1 cellular context compared by ENCODE assay signal in genomic region chr16:28802235-28803019, GRCh38.
TF ChIP-seq lines count a peak whose summit lies in the region.

No MANE protein-coding gene starts in this region.

TF ChIP-seq in HepG2, 621 proteins besides CTCF, POLR2A, EP300 and RAD21:
- TF ChIP-seq PATZ1 (CRISPR knock-in tag; IDR thresholded peaks at IDR 0.05) (peak; percentile 67; the same call in 1 of the 2 replicates), SAP130 (CRISPR knock-in tag; IDR thresholded peaks at IDR 0.05; ENCODE audit: low read depth) (peak; percentile 56; the same call in 1 of the 2 replicates), SMC3 (IDR thresholded peaks at IDR 0.05; ENCODE audit: low read length) (peak; percentile 31; the same call in 1 of the 2 replicates), KLF16 (CRISPR knock-in tag; IDR thresholded peaks at IDR 0.05) (peak in 1 of 2 experiments; percentile 36; a peak in 1 of 4 replicates), THAP11 (CRISPR knock-in tag; IDR thresholded peaks at IDR 0.05) (peak; percentile 50; the same call in 1 of the 2 replicates), STAG1 (CRISPR knock-in tag; IDR thresholded peaks at IDR 0.05) (peak; percentile 81), GABPB1 (CRISPR knock-in tag; IDR thresholded peaks at IDR 0.05) (0 out of 2 replicates have a peak, but pooled peaks have one; percentile 18), HMGXB4 (CRISPR knock-in tag; IDR thresholded peaks at IDR 0.05; ENCODE audit: borderline replicate concordance in 1 of 2, low read depth in 1 of 2) (peak in 1 of 2 experiments; percentile 65; a peak in 1 of 4 replicates), RXRB (CRISPR knock-in tag; IDR thresholded peaks at IDR 0.05; ENCODE audit: borderline replicate concordance) (0 out of 2 replicates have a peak, but pooled peaks have one; percentile 26)
- TF ChIP-seq, protein P1, sequence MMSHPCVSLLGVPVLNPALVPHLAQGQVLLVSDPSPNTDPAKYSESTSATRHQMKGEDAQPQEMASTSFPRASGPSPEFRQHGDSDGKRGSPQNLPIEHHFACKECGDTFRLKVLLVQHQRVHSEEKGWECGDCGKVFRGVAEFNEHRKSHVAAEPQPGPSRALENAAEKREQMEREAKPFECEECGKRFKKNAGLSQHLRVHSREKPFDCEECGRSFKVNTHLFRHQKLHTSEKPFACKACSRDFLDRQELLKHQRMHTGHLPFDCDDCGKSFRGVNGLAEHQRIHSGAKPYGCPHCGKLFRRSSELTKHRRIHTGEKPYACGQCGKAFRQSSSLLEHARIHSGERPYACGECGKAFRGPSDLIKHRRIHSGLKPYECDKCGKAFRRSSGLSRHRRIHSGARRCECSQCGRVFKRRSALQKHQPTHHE (CRISPR knock-in tag; IDR thresholded peaks at IDR 0.05; ENCODE audit: borderline replicate concordance): 0 out of 2 replicates have a peak, but pooled peaks have one; percentile 43
- TF ChIP-seq, protein P2, sequence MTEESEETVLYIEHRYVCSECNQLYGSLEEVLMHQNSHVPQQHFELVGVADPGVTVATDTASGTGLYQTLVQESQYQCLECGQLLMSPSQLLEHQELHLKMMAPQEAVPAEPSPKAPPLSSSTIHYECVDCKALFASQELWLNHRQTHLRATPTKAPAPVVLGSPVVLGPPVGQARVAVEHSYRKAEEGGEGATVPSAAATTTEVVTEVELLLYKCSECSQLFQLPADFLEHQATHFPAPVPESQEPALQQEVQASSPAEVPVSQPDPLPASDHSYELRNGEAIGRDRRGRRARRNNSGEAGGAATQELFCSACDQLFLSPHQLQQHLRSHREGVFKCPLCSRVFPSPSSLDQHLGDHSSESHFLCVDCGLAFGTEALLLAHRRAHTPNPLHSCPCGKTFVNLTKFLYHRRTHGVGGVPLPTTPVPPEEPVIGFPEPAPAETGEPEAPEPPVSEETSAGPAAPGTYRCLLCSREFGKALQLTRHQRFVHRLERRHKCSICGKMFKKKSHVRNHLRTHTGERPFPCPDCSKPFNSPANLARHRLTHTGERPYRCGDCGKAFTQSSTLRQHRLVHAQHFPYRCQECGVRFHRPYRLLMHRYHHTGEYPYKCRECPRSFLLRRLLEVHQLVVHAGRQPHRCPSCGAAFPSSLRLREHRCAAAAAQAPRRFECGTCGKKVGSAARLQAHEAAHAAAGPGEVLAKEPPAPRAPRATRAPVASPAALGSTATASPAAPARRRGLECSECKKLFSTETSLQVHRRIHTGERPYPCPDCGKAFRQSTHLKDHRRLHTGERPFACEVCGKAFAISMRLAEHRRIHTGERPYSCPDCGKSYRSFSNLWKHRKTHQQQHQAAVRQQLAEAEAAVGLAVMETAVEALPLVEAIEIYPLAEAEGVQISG (CRISPR knock-in tag; IDR thresholded peaks at IDR 0.05): peak; percentile 65
